13 cellular contexts compared by ENCODE assay signal in the genomic region with DNA sequence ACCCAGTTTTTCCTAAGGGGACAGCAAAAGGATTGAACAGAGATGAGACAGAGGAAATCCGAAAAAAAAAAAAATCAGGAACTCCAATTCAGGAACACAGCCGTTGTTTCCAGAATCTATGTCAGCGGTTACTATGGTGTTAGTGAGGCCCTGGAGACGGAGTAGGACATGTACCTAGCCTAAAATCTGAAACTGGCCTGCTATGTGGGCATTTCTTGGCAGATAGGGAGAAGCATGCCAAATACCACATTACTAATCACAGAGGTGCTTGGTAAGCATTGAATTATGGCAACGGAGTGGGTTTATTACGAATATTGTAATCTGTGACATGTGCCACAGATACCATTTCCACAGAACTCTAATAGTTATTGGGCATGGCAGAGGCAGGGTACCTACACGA.
"Had no signal": no experiment of that assay in that cellular context is flagged by ENCODE, and none has a peak within 500 bp of the region (broad histone marks: within the 10 kb centered on the region; RNA-seq: fewer than 3 reads in every experiment).

No MANE protein-coding gene starts in this region.

- H3K36me3 ChIP-seq: brain microvascular endothelial cell, colonic mucosa, transverse colon had no signal

- H3K27ac ChIP-seq: brain microvascular endothelial cell, colonic mucosa, transverse colon had no signal

- H3K9me3 ChIP-seq: colonic mucosa, transverse colon had no signal

- DNase-seq: activated B cell treated with CpG ODN at 0.5 μM for 24 hours; activated CD4-positive, alpha-beta T cell treated with anti-CD3 and anti-CD28 coated beads, Interleukin-2, amount 10 ng/mL, durations not matched to agents 24 days and 14 days; activated CD8-positive, alpha-beta T cell treated with anti-CD3 and anti-CD28 coated beads for 36 hours; activated naive CD4-positive, alpha-beta T cell treated with Interleukin-2 at 50 U/mL for 16 hours; activated naive CD8-positive, alpha-beta T cell treated with anti-CD3 and anti-CD28 coated beads, Interleukin-2, amount 10 ng/mL, durations not matched to agents 7 days and 5 days; activated T-cell treated with anti-CD3 and anti-CD28 coated beads, Interleukin-2, amount 50 U/mL, for 1 hour; brain microvascular endothelial cell; colonic mucosa; erythroblast; occipital lobe; right cardiac atrium; transverse colon had no signal

- H3K4me3 ChIP-seq: colonic mucosa, transverse colon had no signal

- H3K4me1 ChIP-seq: colonic mucosa, transverse colon had no signal

- H3K27me3 ChIP-seq: brain microvascular endothelial cell, colonic mucosa, transverse colon had no signal

- ATAC-seq: activated CD8-positive, alpha-beta T cell treated with anti-CD3 and anti-CD28 coated beads for 36 hours; activated T-helper 17 cell treated with anti-CD3 and anti-CD28 coated beads, Interleukin-2, amount 50 U/mL, for 72 hours; right cardiac atrium had no signal
